In the genomic region with DNA sequence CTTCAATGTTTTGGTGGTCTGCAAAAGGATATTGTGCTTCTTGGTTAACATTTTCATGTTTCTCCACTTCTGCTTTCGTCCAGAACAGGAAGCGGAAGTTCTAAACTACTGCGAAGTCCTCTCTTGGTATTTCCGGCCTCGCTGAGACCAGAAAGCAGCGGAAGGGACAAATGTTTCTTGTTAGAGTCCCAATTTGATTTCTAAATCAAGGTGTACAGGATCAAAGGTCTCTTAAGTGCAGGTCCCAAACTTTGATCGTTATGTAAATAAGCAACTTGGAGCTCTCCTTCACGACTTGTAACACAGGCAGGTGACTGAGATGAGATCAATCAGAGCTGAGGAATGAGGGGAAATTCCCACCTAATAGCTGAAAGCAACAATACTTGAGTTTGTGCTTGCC, we compare ENCODE assay signal across 8 cellular contexts. TPM values are rescaled to one million over a fixed set of nuclear protein-coding genes. Genes with fewer than 3 reads are reported as not detected.
DNase-seq lines count a peak whose midpoint lies in the region; ATAC-seq and TF ChIP-seq lines count a peak whose summit lies in the region.

No MANE protein-coding gene starts in this region.

- peak overlapping the region; percentile 4 for H3K27ac Mint-ChIP-seq in MCF 10A (ENCODE audit: low read depth, unreplicated experiment)
- H3K27ac Mint-ChIP-seq in T-helper 1 cell treated with Interleukin-12 subunit alpha and Interleukin-12 subunit beta and Interleukin-4 antibody, amounts not matched to agents 30 μg/mL and 1 μg/mL, for 36 hours, result peak overlapping the region; percentile 64

- H3K4me1 Mint-ChIP-seq in MCF 10A (ENCODE audit: insufficient read depth, unreplicated experiment), result peaks cover 6% of the 10 kb centered on the region
- H3K4me1 Mint-ChIP-seq in T-helper 1 cell treated with Interleukin-12 subunit alpha and Interleukin-12 subunit beta and Interleukin-4 antibody, amounts not matched to agents 30 μg/mL and 1 μg/mL, for 36 hours (ENCODE audit: low read depth), result peaks cover 15% of the 10 kb centered on the region

- WGBS in hepatocyte (ENCODE audit: low lambda C conversion rate, missing lambda C conversion rate), result 51% methylated on average over 8 of the region's 8 CpGs
- 49 to 56% methylated on average over 8 of the region's 8 CpGs for WGBS in testis, 2 donors

- H3K27me3 Mint-ChIP-seq in MCF 10A (ENCODE audit: insufficient read depth, unreplicated experiment), result no peaks in the 10 kb centered on the region
- H3K27me3 Mint-ChIP-seq in T-helper 1 cell treated with Interleukin-12 subunit alpha and Interleukin-12 subunit beta and Interleukin-4 antibody, amounts not matched to agents 30 μg/mL and 1 μg/mL, for 36 hours (ENCODE audit: low read depth), result peaks cover 26% of the 10 kb centered on the region

- CTCF ChIA-PET in MCF 10A (lab: Yijun Ruan, JAX), result interaction anchor here (0.6 to 5.3 kb wide), 10 partner anchors 10 to 887 kb away, joined by 3 to 53 read pairs (median 4); no protein-coding TSS in a partner anchor

- no peaks in the 10 kb centered on the region for H3K9me2 ChIP-seq in hepatocyte (replicated peaks; ENCODE audit: insufficient read depth)

- no peaks in the 10 kb centered on the region for H3K36me3 Mint-ChIP-seq in MCF 10A (ENCODE audit: insufficient read depth, unreplicated experiment)
- H3K36me3 Mint-ChIP-seq in T-helper 1 cell treated with Interleukin-12 subunit alpha and Interleukin-12 subunit beta and Interleukin-4 antibody, amounts not matched to agents 30 μg/mL and 1 μg/mL, for 36 hours (ENCODE audit: low read depth), result peaks cover 12% of the 10 kb centered on the region

- no TSS peak for BruUV-seq in MCF 10A (replicated peaks; lab: Mats Ljungman, UMichigan)

- H3K27ac ChIP-seq in breast epithelium (no peak overlapping the region), hepatocyte (peak overlapping the region; percentile 44), testis (peak overlapping the region in 1 of 2 donors; percentile 39)

- H3K4me3 ChIP-seq in breast epithelium (no peak overlapping the region), hepatocyte (no peak overlapping the region), testis (peak overlapping the region; percentile 3 to 31)

- intact Hi-C loops in MCF 10A (cut with micrococcal nuclease) (no loop called here), breast epithelium (cut with DNase I; ENCODE audit: low total_unique reads) (no loop called here), testis (cut with DNase I; ENCODE audit: low total_unique reads) (no loop called here)

- peak overlapping the region; percentile 55 for H3K4me2 ChIP-seq in hepatocyte

- peak; percentile 93 for ATAC-seq in HG02973 (IDR thresholded peaks at IDR 0.05; ENCODE audit: unreplicated experiment)

- H3K9me3 Mint-ChIP-seq in MCF 10A (ENCODE audit: unreplicated experiment), result no peaks in the 10 kb centered on the region
- peaks cover 14% of the 10 kb centered on the region for H3K9me3 Mint-ChIP-seq in T-helper 1 cell treated with Interleukin-12 subunit alpha and Interleukin-12 subunit beta and Interleukin-4 antibody, amounts not matched to agents 30 μg/mL and 1 μg/mL, for 36 hours

- H3K79me2 ChIP-seq in hepatocyte, result no peaks in the 10 kb centered on the region

- H3K4me3 Mint-ChIP-seq in MCF 10A (ENCODE audit: unreplicated experiment), result no peak overlapping the region
- H3K4me3 Mint-ChIP-seq in T-helper 1 cell treated with Interleukin-12 subunit alpha and Interleukin-12 subunit beta and Interleukin-4 antibody, amounts not matched to agents 30 μg/mL and 1 μg/mL, for 36 hours, result peak overlapping the region; percentile 60

- peak overlapping the region; percentile 69 for H2AFZ ChIP-seq in hepatocyte

- H3K9me3 ChIP-seq in breast epithelium (no peaks in the 10 kb centered on the region), hepatocyte (ENCODE audit: low read depth) (no peaks in the 10 kb centered on the region), testis (no peaks in the 10 kb centered on the region)

- H4K20me1 ChIP-seq in hepatocyte (ENCODE audit: insufficient read depth, poor library complexity, severe bottlenecking), result no peaks in the 10 kb centered on the region

- DNase-seq in MCF 10A (ENCODE audit: unreplicated experiment) (no peak), breast epithelium (ENCODE audit: low spot score in 2 of 2) (no peak), hepatocyte (ENCODE audit: low spot score) (peak; percentile 7), testis (no peak), NCI-H69 (lab: John Stamatoyannopoulos, UW) (no peak), NCI-H446 (lab: John Stamatoyannopoulos, UW) (no peak)

- TF ChIP-seq POLR2A in breast epithelium (IDR thresholded peaks at IDR 0.05), result no peak
- TF ChIP-seq POLR2A in testis (IDR thresholded peaks at IDR 0.05), result no peak

- POLR2A ChIA-PET in MCF 10A (lab: Yijun Ruan, JAX), result interaction anchor here (0.7 to 0.8 kb wide), 2 partner anchors 10 to 43 kb away, joined by 3 read pairs; no protein-coding TSS in a partner anchor

- H3K36me3 ChIP-seq in breast epithelium (no peaks in the 10 kb centered on the region), hepatocyte (replicated peaks; ENCODE audit: insufficient read depth, low read depth) (no peaks in the 10 kb centered on the region), testis (ENCODE audit: low read depth, missing control alignments) (no peaks in the 10 kb centered on the region)

- no peaks in the 10 kb centered on the region for H3K4me1 ChIP-seq in breast epithelium
- H3K4me1 ChIP-seq in hepatocyte (ENCODE audit: insufficient read depth), result peaks cover 13% of the 10 kb centered on the region
- no peaks in the 10 kb centered on the region for H3K4me1 ChIP-seq in testis

- H3K27me3 ChIP-seq in breast epithelium (no peaks in the 10 kb centered on the region), hepatocyte (no peaks in the 10 kb centered on the region), testis (no peaks in the 10 kb centered on the region)

- TF ChIP-seq CTCF in MCF 10A (IDR thresholded peaks at IDR 0.05; ENCODE audit: unreplicated experiment) (no peak), breast epithelium (IDR thresholded peaks at IDR 0.05) (no peak), hepatocyte (IDR thresholded peaks at IDR 0.05; ENCODE audit: poor library complexity) (no peak), testis (IDR thresholded peaks at IDR 0.05) (no peak)

RNA-seq across cellular contexts. Expression of gene HMCN1, which starts 40.1 kb away (rescaled TPM):
- total RNA-seq in MCF 10A (2022) (0.07 and 0.12 TPM in 2 replicates), breast epithelium (10 to 100 TPM in 2 of 3 donors, 1 to 10 TPM in 1; 7.8 to 18.4 (median 11.9) TPM), hepatocyte (13.4 and 14.2 TPM in 2 replicates), testis (1 to 10 TPM; 5.2 to 5.7 TPM)
- polyA plus RNA-seq in hepatocyte (2.0 and 2.3 TPM in 2 replicates), testis (ENCODE audit: insufficient read depth, low read depth, low replicate concordance) (6.2 TPM)

Comparison
In these comparisons a context has a peak if more than half of its experiments do, and no peak if none do; other contexts are left out.
1. H3K4me3 ChIP-seq: peak in testis (2 of 2); none in breast epithelium (0 of 3) and hepatocyte (single experiment).